Comparison of ENCODE assay signal across 19 cellular contexts in the genomic region with DNA sequence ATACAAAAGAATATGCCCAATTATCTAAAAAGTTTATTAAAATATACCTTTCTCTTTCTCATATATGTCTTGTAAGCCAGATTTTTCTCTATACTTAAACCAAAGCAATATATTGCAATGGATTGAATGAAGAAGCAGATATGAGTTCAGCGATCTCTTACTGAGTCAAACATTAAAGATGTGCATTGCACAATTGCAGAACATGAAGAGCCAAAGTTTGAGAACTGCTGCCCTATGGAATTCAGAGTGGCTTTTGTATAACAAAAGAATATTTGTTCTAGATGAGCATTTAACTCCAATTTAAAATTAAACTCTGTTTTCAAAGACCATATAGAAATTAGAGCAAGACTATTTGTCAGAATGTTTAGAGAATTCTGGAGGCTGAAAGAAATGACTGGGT.
"Had no signal": no experiment of that assay in that cellular context is flagged by ENCODE, and none has a peak within 500 bp of the region (broad histone marks: within the 10 kb centered on the region; RNA-seq: fewer than 3 reads in every experiment).

No MANE protein-coding gene starts in this region.

- H3K4me3 ChIP-seq: esophagus muscularis mucosa, hepatocyte, left ventricle myocardium inferior, thyroid gland, upper lobe of right lung had no signal

- H3K27ac ChIP-seq: esophagus muscularis mucosa, hepatocyte, left ventricle myocardium inferior, thyroid gland, upper lobe of right lung had no signal

- H3K4me2 ChIP-seq: hepatocyte had no signal

- H2AFZ ChIP-seq: hepatocyte had no signal

- ATAC-seq: activated T-helper 17 cell treated with anti-CD3 and anti-CD28 coated beads, Interleukin-2, amount 50 U/mL, for 72 hours; naive thymus-derived CD4-positive, alpha-beta T cell; upper lobe of right lung; WTC11 had no signal

- H3K9me3 ChIP-seq: esophagus muscularis mucosa, left ventricle myocardium inferior, thyroid gland, upper lobe of right lung had no signal

- H3K79me2 ChIP-seq: hepatocyte had no signal

- H3K36me3 ChIP-seq: esophagus muscularis mucosa, left ventricle myocardium inferior, thyroid gland, upper lobe of right lung had no signal

- DNase-seq: activated CD8-positive, alpha-beta memory T cell treated with anti-CD3 and anti-CD28 coated beads for 24 hours; activated CD8-positive, alpha-beta memory T cell treated with anti-CD3 and anti-CD28 coated beads, Interleukin-2, amount 50 U/mL, for 4 hours; activated T-cell treated with anti-CD3 and anti-CD28 coated beads, Interleukin-2, amount 50 U/mL, for 24 hours; amniotic stem cell; effector memory CD4-positive, alpha-beta T cell; glutamatergic neuron; immature natural killer cell; kidney glomerular epithelial cell; left ventricle myocardium inferior; naive thymus-derived CD4-positive, alpha-beta T cell; stimulated activated CD4-positive, alpha-beta T cell treated with anti-CD3 and anti-CD28 coated beads, Interleukin-12 subunit alpha, Interleukin-12 subunit beta, amount 100 ng/mL, for 4 hours; substantia nigra; T-helper 9 cell; thyroid gland; upper lobe of right lung had no signal

- H3K4me1 ChIP-seq: esophagus muscularis mucosa, left ventricle myocardium inferior, thyroid gland, upper lobe of right lung had no signal

- H3K27me3 ChIP-seq: esophagus muscularis mucosa, hepatocyte, thyroid gland, upper lobe of right lung had no signal
